9 cellular contexts compared by ENCODE assay signal in genomic region chr3:187025254-187025655, GRCh38.
DNase-seq lines count a peak whose midpoint lies in the region; ATAC-seq and TF ChIP-seq lines count a peak whose summit lies in the region.
"Had no signal": no experiment of that assay in that cellular context is flagged by ENCODE, and none has a peak within 500 bp of the region (broad histone marks: within the 10 kb centered on the region; RNA-seq: fewer than 3 reads in every experiment).

No MANE protein-coding gene starts in this region.

- in situ Hi-C loops in GM18951 (cut with MboI; ENCODE audit: low sequenced_read_pairs, unreplicated experiment): no loop called here

- intact Hi-C loops in activated T-helper 2 cell treated with anti-CD3 and anti-CD28 coated beads, Interferon-gamma antibody, Interleukin-2, Interleukin-4, amounts not matched to agents 10 μg/mL and 5 μg/mL and 100 μg/mL, durations not matched to agents 14 hours and 24 hours and 36 hours (cut with micrococcal nuclease): loop anchor here (1.0 to 5.0 kb wide), 2 partner anchors 37 to 114 kb away; partner anchors contain the start of gene RPL39L

- ATAC-seq in HG03354 (IDR thresholded peaks at IDR 0.05; ENCODE audit: poor library complexity, severe bottlenecking, unreplicated experiment): peak; percentile 29
- no peak for ATAC-seq in HG02970 (IDR thresholded peaks at IDR 0.05; ENCODE audit: low FRiP score, unreplicated experiment)
- ATAC-seq: HCT116 had no signal

- H3K27ac Mint-ChIP-seq in activated T-helper 2 cell treated with anti-CD3 and anti-CD28 coated beads, Interferon-gamma antibody, Interleukin-2, Interleukin-4, amounts not matched to agents 10 μg/mL and 5 μg/mL and 100 μg/mL, durations not matched to agents 14 hours and 24 hours and 36 hours: peak overlapping the region; percentile 89

- no peaks in the 10 kb centered on the region for H3K27me3 Mint-ChIP-seq in activated T-helper 2 cell treated with anti-CD3 and anti-CD28 coated beads, Interferon-gamma antibody, Interleukin-2, Interleukin-4, amounts not matched to agents 10 μg/mL and 5 μg/mL and 100 μg/mL, durations not matched to agents 14 hours and 24 hours and 36 hours (ENCODE audit: low read depth)

- peaks cover 54% of the 10 kb centered on the region for H3K4me1 Mint-ChIP-seq in activated T-helper 2 cell treated with anti-CD3 and anti-CD28 coated beads, Interferon-gamma antibody, Interleukin-2, Interleukin-4, amounts not matched to agents 10 μg/mL and 5 μg/mL and 100 μg/mL, durations not matched to agents 14 hours and 24 hours and 36 hours (ENCODE audit: low read depth)

- peak; percentile 39 for TF ChIP-seq POLR2A in GM18951 (IDR thresholded peaks at IDR 0.05; ENCODE audit: extremely low read depth, insufficient read depth, insufficient read length)

- peak overlapping the region; percentile 77 for H3K4me3 Mint-ChIP-seq in activated T-helper 2 cell treated with anti-CD3 and anti-CD28 coated beads, Interferon-gamma antibody, Interleukin-2, Interleukin-4, amounts not matched to agents 10 μg/mL and 5 μg/mL and 100 μg/mL, durations not matched to agents 14 hours and 24 hours and 36 hours (ENCODE audit: low read depth)

- DNase-seq in activated T-helper 2 cell treated with anti-CD3 and anti-CD28 coated beads, Interferon-gamma antibody, Interleukin-2, Interleukin-4, amounts not matched to agents 10 μg/mL and 5 μg/mL and 100 μg/mL, durations not matched to agents 14 hours and 24 hours and 36 hours (ENCODE audit: low spot score): peak; percentile 35
- peak; percentile 43 for DNase-seq in stimulated activated CD4-positive, alpha-beta T cell treated with anti-CD3 and anti-CD28 coated beads, Interleukin-2, amount 100 ng/mL, for 48 hours
- DNase-seq in T1000 (lab: John Stamatoyannopoulos, UW) (no peak), glomerular visceral epithelial cell (ENCODE audit: extremely low spot score) (no peak), NCI-H345 treated with DMSO at 0.1 percent for 48 hours (lab: John Stamatoyannopoulos, UW; ENCODE audit: unreplicated experiment) (no peak)

- H3K36me3 Mint-ChIP-seq in activated T-helper 2 cell treated with anti-CD3 and anti-CD28 coated beads, Interferon-gamma antibody, Interleukin-2, Interleukin-4, amounts not matched to agents 10 μg/mL and 5 μg/mL and 100 μg/mL, durations not matched to agents 14 hours and 24 hours and 36 hours (ENCODE audit: low read depth): peaks cover 42% of the 10 kb centered on the region

- no peaks in the 10 kb centered on the region for H3K9me3 Mint-ChIP-seq in activated T-helper 2 cell treated with anti-CD3 and anti-CD28 coated beads, Interferon-gamma antibody, Interleukin-2, Interleukin-4, amounts not matched to agents 10 μg/mL and 5 μg/mL and 100 μg/mL, durations not matched to agents 14 hours and 24 hours and 36 hours

Comparison
In these comparisons a context has a peak if more than half of its experiments do, and no peak if none do; other contexts are left out.
1. DNase-seq: peak in activated T-helper 2 cell treated with anti-CD3 and anti-CD28 coated beads, Interferon-gamma antibody, Interleukin-2, Interleukin-4, amounts not matched to agents 10 μg/mL and 5 μg/mL and 100 μg/mL, durations not matched to agents 14 hours and 24 hours and 36 hours (single experiment) and stimulated activated CD4-positive, alpha-beta T cell treated with anti-CD3 and anti-CD28 coated beads, Interleukin-2, amount 100 ng/mL, for 48 hours (2 of 2); none in T1000 (single experiment), glomerular visceral epithelial cell (single experiment) and NCI-H345 treated with DMSO at 0.1 percent for 48 hours (single experiment).